Comparison of ENCODE assay signal across 8 cellular contexts in genomic region chr22:45671051-45671782, GRCh38. TPM values are rescaled to one million over a fixed set of nuclear protein-coding genes. Genes with fewer than 3 reads are reported as not detected.
DNase-seq lines count a peak whose midpoint lies in the region; TF ChIP-seq lines count a peak whose summit lies in the region.

No MANE protein-coding gene starts in this region.

- TF ChIP-seq CTCF in SK-N-SH (IDR thresholded peaks at IDR 0.05): no peak
- no peak for TF ChIP-seq CTCF in esophagus squamous epithelium (IDR thresholded peaks at IDR 0.05)
- TF ChIP-seq CTCF in nephron progenitor cell (IDR thresholded peaks at IDR 0.05): no peak

- H4K20me1 ChIP-seq in SK-N-SH (ENCODE audit: insufficient read depth): peaks cover 32% of the 10 kb centered on the region

- WGBS in SK-N-SH (ENCODE audit: low lambda C conversion rate): 15% methylated on average over 22 of the region's 32 CpGs
- 14 to 31% methylated on average over 7 to 10 of the region's 32 CpGs for WGBS in esophagus squamous epithelium, 2 donors

- H3K27ac ChIP-seq in SK-N-SH (ENCODE audit: low read depth in 2 of 2, low read length in 1 of 2) (peak overlapping the region; percentile 73 to 95), esophagus squamous epithelium (peak overlapping the region; percentile 83 to 90 (median 86))

- H3F3A ChIP-seq in SK-N-SH (replicated peaks; ENCODE audit: insufficient read depth): peaks cover 23% of the 10 kb centered on the region

- TF ChIP-seq RAD21 in SK-N-SH (IDR thresholded peaks at IDR 0.05; ENCODE audit: low read length): no peak

- intact Hi-C loops in esophagus squamous epithelium (cut with DNase I): no loop called here

- peak; percentile 5 for DNase-seq in NCI-H187 treated with DMSO at 0.1 percent for 48 hours (lab: John Stamatoyannopoulos, UW)
- no peak for DNase-seq in NCI-H187 (lab: John Stamatoyannopoulos, UW)
- peak; percentile 94 for DNase-seq in SK-N-SH
- DNase-seq in esophagus squamous epithelium (lab: John Stamatoyannopoulos, UW): no peak
- peak; percentile 44 for DNase-seq in nephron progenitor cell
- no peak for DNase-seq in SKM-1 (lab: John Stamatoyannopoulos, UW; ENCODE audit: unreplicated experiment)
- DNase-seq in stimulated activated CD4-positive, alpha-beta T cell treated with anti-CD3 and anti-CD28 coated beads, Interleukin-4, amount 100 ng/mL, for 1 hour: no peak
- no peak for DNase-seq in stimulated activated CD4-positive, alpha-beta T cell treated with anti-CD3 and anti-CD28 coated beads, Interleukin-1b, Interleukin-23, amount 100 ng/mL, for 48 hours

- H3K36me3 Mint-ChIP-seq in nephron progenitor cell (ENCODE audit: low read depth): peaks cover 25% of the 10 kb centered on the region

- no peak overlapping the region for H3K27ac Mint-ChIP-seq in nephron progenitor cell

- H3K4me1 ChIP-seq in SK-N-SH (ENCODE audit: control insufficient read depth in 1 of 2, insufficient read depth in 2 of 2, low read depth in 1 of 2, low read length in 1 of 2) (peaks cover 13 to 25% of the 10 kb centered on the region in 2 experiments; a peak in 3 of 4 replicates), esophagus squamous epithelium (peaks cover 18 to 36% (median 19%) of the 10 kb centered on the region in 3 donors)

- no peak for TF ChIP-seq POLR2A in esophagus squamous epithelium (IDR thresholded peaks at IDR 0.05)

- no peaks in the 10 kb centered on the region for H3K9me3 Mint-ChIP-seq in nephron progenitor cell

- POLR2A ChIA-PET in SK-N-SH (lab: Yijun Ruan, JAX): no interaction called here

- H3K4me3 Mint-ChIP-seq in nephron progenitor cell: peak overlapping the region; percentile 88

- H3K79me2 ChIP-seq in SK-N-SH (ENCODE audit: insufficient read depth): peaks cover 50% of the 10 kb centered on the region

- TF ChIP-seq EP300 in SK-N-SH (IDR thresholded peaks at IDR 0.05; ENCODE audit: borderline replicate concordance in 1 of 2, low read depth in 1 of 2, low read length in 1 of 2): no peak

- H3K9me3 ChIP-seq in SK-N-SH (no peaks in the 10 kb centered on the region), esophagus squamous epithelium (no peaks in the 10 kb centered on the region)

- H3K27me3 Mint-ChIP-seq in nephron progenitor cell (ENCODE audit: low read depth, poor library complexity): peaks cover 22% of the 10 kb centered on the region

- peak overlapping the region; percentile 90 for H2AFZ ChIP-seq in SK-N-SH (ENCODE audit: low read depth)

- H3K4me3 ChIP-seq in SK-N-SH (ENCODE audit: low read depth in 2 of 2, low read length in 1 of 2) (peak overlapping the region; percentile 79 to 93), esophagus squamous epithelium (peak overlapping the region; percentile 66 to 86 (median 81))

- H3K9ac ChIP-seq in SK-N-SH: peak overlapping the region; percentile 93

- H3K9me2 ChIP-seq in SK-N-SH: no peaks in the 10 kb centered on the region

- H3K4me2 ChIP-seq in SK-N-SH: peak overlapping the region; percentile 95

- peaks cover 28% of the 10 kb centered on the region for H3K4me1 Mint-ChIP-seq in nephron progenitor cell

- CTCF ChIA-PET in SK-N-SH (lab: Yijun Ruan, JAX): interaction anchor here (1.2 to 1.5 kb wide), 2 partner anchors 26 to 93 kb away, joined by 3 to 4 read pairs; no protein-coding TSS in a partner anchor

- H3K36me3 ChIP-seq in SK-N-SH (replicated peaks in 1 of 2; ENCODE audit: control insufficient read depth in 1 of 2, insufficient read depth in 2 of 2, low read length in 1 of 2): peaks cover 0 to 6% of the 10 kb centered on the region in 2 experiments
- H3K36me3 ChIP-seq in esophagus squamous epithelium: peaks cover 0 to 3% (median 0%) of the 10 kb centered on the region in 3 donors

- H3K27me3 ChIP-seq in SK-N-SH (ENCODE audit: insufficient read depth) (no peaks in the 10 kb centered on the region), esophagus squamous epithelium (no peaks in the 10 kb centered on the region)

TF ChIP-seq in SK-N-SH, 30 proteins besides CTCF, POLR2A, EP300 and RAD21:
- TF ChIP-seq FOXJ3 (CRISPR knock-in tag; IDR thresholded peaks at IDR 0.05) (no peak), PBX3 (IDR thresholded peaks at IDR 0.05) (peak; percentile 89)
TF ChIP-seq in SK-N-SH: peak in this region for 1.

RNA-seq across cellular contexts. Expression of gene ATXN10, which starts 0.4 kb away (rescaled TPM):
- polyA plus RNA-seq in SK-N-SH (2012; rRNA removed): 202 and 257 TPM in 2 replicates
- 276 and 300 TPM in 2 replicates for polyA plus RNA-seq in SK-N-SH (2012; cell fraction: cytosol; rRNA removed)
- polyA plus RNA-seq in SK-N-SH (2012; cell fraction: nucleus; rRNA removed): 68.9 and 142 TPM in 2 replicates
- 100 to 1,000 TPM in 1 of 4 donors, 10 to 100 TPM in 3; 79.0 to 152 (median 88.3) TPM for total RNA-seq in esophagus squamous epithelium

Comparison
In these comparisons a context has a peak if more than half of its experiments do, and no peak if none do; other contexts are left out.
1. DNase-seq: peak in NCI-H187 treated with DMSO at 0.1 percent for 48 hours (single experiment), SK-N-SH (single experiment) and nephron progenitor cell (single experiment); none in NCI-H187 (0 of 2), esophagus squamous epithelium (single experiment), SKM-1 (single experiment), stimulated activated CD4-positive, alpha-beta T cell treated with anti-CD3 and anti-CD28 coated beads, Interleukin-4, amount 100 ng/mL, for 1 hour (single experiment) and stimulated activated CD4-positive, alpha-beta T cell treated with anti-CD3 and anti-CD28 coated beads, Interleukin-1b, Interleukin-23, amount 100 ng/mL, for 48 hours (single experiment).